Comparison of ENCODE assay signal across 8 cellular contexts in genomic region chr14:24298892-24299254, GRCh38. TPM values are rescaled to one million over a fixed set of nuclear protein-coding genes. Genes with fewer than 3 reads are reported as not detected.
A peak's percentile ranks its signal among the peaks of the same experiment; 100 is the strongest.
DNase-seq lines count a peak whose midpoint lies in the region; ATAC-seq and TF ChIP-seq lines count a peak whose summit lies in the region.

No MANE protein-coding gene starts in this region.

- peaks cover 51% of the 10 kb centered on the region for H3K4me1 ChIP-seq in DND-41 (ENCODE audit: insufficient read depth, low read length)
- H3K4me1 ChIP-seq in right atrium auricular region, result peaks cover 0 to 20% of the 10 kb centered on the region in 2 donors
- H3K4me1 ChIP-seq in gastrocnemius medialis, result peaks cover 13 to 20% of the 10 kb centered on the region in 2 donors

- in situ Hi-C loops in gastrocnemius medialis (cut with MboI; ENCODE audit: low sequenced_read_pairs in 4 of 4), result loop anchor here in 3 of 4 donors (5.0 to 10.0 kb wide), 2 partner anchors 54 to 57 kb away; partner anchors contain the start of gene TINF2 (in 3 of the 3)

- TF ChIP-seq POLR2A in gastrocnemius medialis (IDR thresholded peaks at IDR 0.05), result no peak

- CTCF ChIA-PET in activated CD8-positive, alpha-beta T cell treated with anti-CD3 and anti-CD28 coated beads for 36 hours (lab: Charles Lee), result interaction anchor here (1.1 to 28.2 kb wide), 11 partner anchors 9 to 138 kb away, joined by 3 to 873 read pairs (median 25); partner anchors contain the start of genes CHMP4A, CIDEB, GMPR2 and LTB4R

- ATAC-seq in DND-41 (ENCODE audit: insufficient read depth, low read depth) (no peak), HG03354 (IDR thresholded peaks at IDR 0.05; ENCODE audit: poor library complexity, severe bottlenecking, unreplicated experiment) (peak; percentile 12), gastrocnemius medialis (no peak), HG03565 (IDR thresholded peaks at IDR 0.05; ENCODE audit: unreplicated experiment) (no peak), GM18858 (IDR thresholded peaks at IDR 0.05; ENCODE audit: unreplicated experiment) (no peak)
- peak; percentile 13 for ATAC-seq in activated CD8-positive, alpha-beta T cell treated with anti-CD3 and anti-CD28 coated beads for 36 hours

- H3K9me3 Mint-ChIP-seq in activated CD8-positive, alpha-beta T cell treated with anti-CD3 and anti-CD28 coated beads for 36 hours, result no peaks in the 10 kb centered on the region

- H3K36me3 Mint-ChIP-seq in activated CD8-positive, alpha-beta T cell treated with anti-CD3 and anti-CD28 coated beads for 36 hours (ENCODE audit: low read depth), result peaks cover 25% of the 10 kb centered on the region

- peaks cover 40% of the 10 kb centered on the region for H3K4me1 Mint-ChIP-seq in activated CD8-positive, alpha-beta T cell treated with anti-CD3 and anti-CD28 coated beads for 36 hours (ENCODE audit: low read depth)

- POLR2A ChIA-PET in activated CD8-positive, alpha-beta T cell treated with anti-CD3 and anti-CD28 coated beads for 36 hours (lab: Charles Lee), result interaction anchor here (0.5 to 6.5 kb wide), 13 partner anchors 9 to 140 kb away, joined by 3 to 54 read pairs (median 7); partner anchors contain the start of genes GMPR2, LTB4R, LTB4R2 and NEDD8

- H3K9ac ChIP-seq in DND-41 (ENCODE audit: low read depth, low read length), result peak overlapping the region; percentile 73

- peak overlapping the region; percentile 94 for H3K4me2 ChIP-seq in DND-41 (ENCODE audit: insufficient read depth, low read length)

- H3K27me3 Mint-ChIP-seq in activated CD8-positive, alpha-beta T cell treated with anti-CD3 and anti-CD28 coated beads for 36 hours, result no peaks in the 10 kb centered on the region

- peak overlapping the region; percentile 88 for H3K27ac Mint-ChIP-seq in activated CD8-positive, alpha-beta T cell treated with anti-CD3 and anti-CD28 coated beads for 36 hours

- H3K79me2 ChIP-seq in DND-41 (ENCODE audit: insufficient read depth, low read length), result peaks cover 31% of the 10 kb centered on the region

- peaks cover 43% of the 10 kb centered on the region for H3K36me3 ChIP-seq in DND-41 (ENCODE audit: insufficient read depth, low read length)
- peaks cover 45% of the 10 kb centered on the region for H3K36me3 ChIP-seq in right atrium auricular region
- peaks cover 0 to 30% of the 10 kb centered on the region in 2 donors for H3K36me3 ChIP-seq in gastrocnemius medialis

- no peaks in the 10 kb centered on the region for H3K27me3 ChIP-seq in DND-41 (ENCODE audit: insufficient read depth, low read length, poor library complexity)
- no peaks in the 10 kb centered on the region for H3K27me3 ChIP-seq in right atrium auricular region
- H3K27me3 ChIP-seq in gastrocnemius medialis, result no peaks in the 10 kb centered on the region

- peaks cover 5% of the 10 kb centered on the region; the same call in 1 of the 2 replicates for H4K20me1 ChIP-seq in DND-41 (ENCODE audit: insufficient read depth, low read length)

- H2AFZ ChIP-seq in DND-41 (ENCODE audit: low read depth, low read length), result peak overlapping the region; percentile 97

- peak overlapping the region; percentile 89 for H3K4me3 Mint-ChIP-seq in activated CD8-positive, alpha-beta T cell treated with anti-CD3 and anti-CD28 coated beads for 36 hours

- H3K9me3 ChIP-seq in DND-41 (ENCODE audit: insufficient read depth, low read length, severe bottlenecking) (no peaks in the 10 kb centered on the region), right atrium auricular region (no peaks in the 10 kb centered on the region), gastrocnemius medialis (no peaks in the 10 kb centered on the region)

- DNase-seq in DND-41, result no peak
- peak; percentile 32 for DNase-seq in activated CD8-positive, alpha-beta T cell treated with anti-CD3 and anti-CD28 coated beads for 36 hours
- no peak for DNase-seq in right atrium auricular region (ENCODE audit: low spot score)
- DNase-seq in gastrocnemius medialis, result no peak
- no peak for DNase-seq in COR-L47 (lab: John Stamatoyannopoulos, UW)

- intact Hi-C loops in activated CD8-positive, alpha-beta T cell treated with anti-CD3 and anti-CD28 coated beads for 36 hours (cut with micrococcal nuclease), result no loop called here
- intact Hi-C loops in gastrocnemius medialis (cut with DNase I; ENCODE audit: low total_unique reads), result loop anchor here (1.0 to 10.0 kb wide), 3 partner anchors 57 to 349 kb away; partner anchors contain the start of genes IRF9 and TINF2

- H3K4me3 ChIP-seq in DND-41 (ENCODE audit: low read depth in 1 of 2, low read length in 2 of 2) (peak overlapping the region; percentile 50 to 95; a peak in 3 of 4 replicates), right atrium auricular region (peak overlapping the region; percentile 80 to 87), gastrocnemius medialis (peak overlapping the region; percentile 82 to 97 (median 88))

- TF ChIP-seq CTCF in DND-41 (IDR thresholded peaks at IDR 0.05; ENCODE audit: borderline replicate concordance, extremely low read depth, low read length, poor library complexity, severe bottlenecking), result no peak
- TF ChIP-seq CTCF in activated CD8-positive, alpha-beta T cell treated with anti-CD3 and anti-CD28 coated beads for 36 hours (IDR thresholded peaks at IDR 0.05), result no peak
- TF ChIP-seq CTCF in right atrium auricular region (IDR thresholded peaks at IDR 0.05), result no peak
- no peak for TF ChIP-seq CTCF in gastrocnemius medialis (IDR thresholded peaks at IDR 0.05 in 4 of 5, conservative IDR thresholded peaks at IDR 0.05 in 1 of 5)

- H3K27ac ChIP-seq in DND-41 (ENCODE audit: low read length) (peak overlapping the region; percentile 79), right atrium auricular region (peak overlapping the region; percentile 84 to 91), gastrocnemius medialis (peak overlapping the region; percentile 75 to 89 (median 88))

RNA-seq across cellular contexts. Expression of gene DHRS1, which starts 0.7 kb away (rescaled TPM):
- total RNA-seq in activated CD8-positive, alpha-beta T cell treated with anti-CD3 and anti-CD28 coated beads for 36 hours, result 10 to 100 TPM; 11.9 to 13.6 TPM
- total RNA-seq in right atrium auricular region (10 to 100 TPM; 10.1 to 13.7 TPM), gastrocnemius medialis (10 to 100 TPM in 2 of 4 donors, 1 to 10 TPM in 2; 1.9 to 12.2 (median 8.2) TPM)

RNA-seq across cellular contexts. Expression of gene NOP9, which starts 0.8 kb away (rescaled TPM):
- 10 to 100 TPM; 33.5 to 33.6 TPM for total RNA-seq in activated CD8-positive, alpha-beta T cell treated with anti-CD3 and anti-CD28 coated beads for 36 hours
- total RNA-seq in right atrium auricular region, result 10 to 100 TPM; 13.9 to 15.5 TPM
- 10 to 100 TPM; 27.2 to 43.5 (median 32.2) TPM for total RNA-seq in gastrocnemius medialis

RNA-seq across cellular contexts. Expression of gene CIDEB, which starts 8.9 kb away (rescaled TPM):
- total RNA-seq in activated CD8-positive, alpha-beta T cell treated with anti-CD3 and anti-CD28 coated beads for 36 hours, result 10 to 100 TPM; 12.1 to 13.6 TPM
- total RNA-seq in right atrium auricular region, result 1 to 10 TPM; 2.0 to 6.6 TPM
- 1 to 10 TPM in 1 of 4 donors, under 1 TPM in 3; 0.39 to 1.5 (median 0.88) TPM for total RNA-seq in gastrocnemius medialis

RNA-seq across cellular contexts. Expression of gene LTB4R2, which starts 11.1 kb away (rescaled TPM):
- total RNA-seq in activated CD8-positive, alpha-beta T cell treated with anti-CD3 and anti-CD28 coated beads for 36 hours, result 10 to 100 TPM in 1 of 2 experiments, 1 to 10 TPM in 1; 9.6 to 12.0 TPM
- 1 to 10 TPM in 1 of 2 donors, under 1 TPM in 1; 0.98 to 1.4 TPM for total RNA-seq in right atrium auricular region
- 1 to 10 TPM in 2 of 4 donors, under 1 TPM in 2; 0.39 to 3.3 (median 2.0) TPM for total RNA-seq in gastrocnemius medialis

RNA-seq across cellular contexts. Expression of gene LTB4R, which starts 12.4 kb away (rescaled TPM):
- total RNA-seq in activated CD8-positive, alpha-beta T cell treated with anti-CD3 and anti-CD28 coated beads for 36 hours, result 10 to 100 TPM; 11.6 to 11.7 TPM
- total RNA-seq in right atrium auricular region (1 to 10 TPM; 1.9 to 3.0 TPM), gastrocnemius medialis (1 to 10 TPM in 2 of 4 donors, under 1 TPM in 2; 0.13 to 2.2 (median 0.75) TPM)

Comparison
In these comparisons a context has a peak if more than half of its experiments do, and no peak if none do; other contexts are left out.
1. ATAC-seq: peak in HG03354 (single experiment) and activated CD8-positive, alpha-beta T cell treated with anti-CD3 and anti-CD28 coated beads for 36 hours (single experiment); none in DND-41 (single experiment), gastrocnemius medialis (0 of 2), HG03565 (single experiment) and GM18858 (single experiment).
2. Peak in every context shown above with its lines, with median percentiles within 50 percentile points of each other: H3K27ac ChIP-seq and H3K4me3 ChIP-seq.